ENCODE assay signal across 6 cellular contexts in the genomic region with DNA sequence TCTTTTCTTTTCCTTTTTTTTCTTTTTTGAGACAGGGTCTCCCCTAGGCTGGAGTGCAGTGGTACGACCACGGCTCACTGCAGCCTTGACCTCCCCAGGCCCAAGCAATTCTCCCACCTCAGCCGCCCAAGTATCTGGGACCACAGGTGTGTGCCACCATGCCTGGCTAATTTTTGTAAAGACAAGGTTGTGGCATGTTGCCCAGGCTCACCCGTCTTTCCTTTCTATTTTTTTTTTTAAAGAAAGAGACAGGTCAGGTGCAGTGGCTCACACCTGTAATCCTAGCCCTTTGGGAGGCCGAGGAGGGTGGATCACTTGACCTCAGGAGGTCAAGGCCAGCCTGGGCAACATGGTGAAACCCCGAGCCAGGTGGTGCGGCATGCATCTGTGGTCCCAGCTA. TPM values are rescaled to one million over a fixed set of nuclear protein-coding genes. Genes with fewer than 3 reads are reported as not detected.
"Had no signal": no experiment of that assay in that cellular context is flagged by ENCODE, and none has a peak within 500 bp of the region (broad histone marks: within the 10 kb centered on the region; RNA-seq: fewer than 3 reads in every experiment).

No MANE protein-coding gene starts in this region.

- H3K4me2 ChIP-seq: GM23338 had no signal

- H3K9me3 Mint-ChIP-seq: GM23338, H9, IgD-negative memory B cell had no signal

- DNase-seq: H9, HCEC 1CT had no signal

- H3K4me3 ChIP-seq: GM23338 had no signal

- ATAC-seq: GM23338 had no signal

- H2AFZ ChIP-seq: GM23338 had no signal

- H3K4me1 Mint-ChIP-seq: GM23338, IgD-negative memory B cell had no signal

- H3K27ac Mint-ChIP-seq: GM23338, IgD-negative memory B cell had no signal

- H3K4me3 Mint-ChIP-seq: GM23338, H9, IgD-negative memory B cell had no signal

RNA-seq across cellular contexts. Expression of a gene that starts 16.6 kb away (rescaled TPM):
- total RNA-seq: GM23338, H1, H9, HT-29 had no signal
- polyA plus RNA-seq: GM23338, H1, IgD-negative memory B cell had no signal
